In genomic region chr10:62433181-62433692, GRCh38 we compare ENCODE assay signal across 1 cellular context.
A peak's percentile ranks its signal among the peaks of the same experiment; 100 is the strongest.
TF ChIP-seq lines count a peak whose summit lies in the region.

No MANE protein-coding gene starts in this region.

TF ChIP-seq in K562, 482 proteins besides CTCF, POLR2A, EP300 and RAD21 (continued from another document):
- TF ChIP-seq ZNF274 (IDR thresholded peaks at IDR 0.05; ENCODE audit: borderline replicate concordance, low read depth, low read length) (no peak), NFE2L1 (tag; IDR thresholded peaks at IDR 0.05; ENCODE audit: borderline replicate concordance, low read depth) (no peak), DPF2 (IDR thresholded peaks at IDR 0.05) (peak; percentile 36; the same call in 1 of the 2 replicates), MCM5 (IDR thresholded peaks at IDR 0.05; ENCODE audit: low read depth) (no peak), ZMIZ1 (IDR thresholded peaks at IDR 0.05; ENCODE audit: low read depth in 2 of 2, low read length in 2 of 2) (no peak)
